In the genomic region with DNA sequence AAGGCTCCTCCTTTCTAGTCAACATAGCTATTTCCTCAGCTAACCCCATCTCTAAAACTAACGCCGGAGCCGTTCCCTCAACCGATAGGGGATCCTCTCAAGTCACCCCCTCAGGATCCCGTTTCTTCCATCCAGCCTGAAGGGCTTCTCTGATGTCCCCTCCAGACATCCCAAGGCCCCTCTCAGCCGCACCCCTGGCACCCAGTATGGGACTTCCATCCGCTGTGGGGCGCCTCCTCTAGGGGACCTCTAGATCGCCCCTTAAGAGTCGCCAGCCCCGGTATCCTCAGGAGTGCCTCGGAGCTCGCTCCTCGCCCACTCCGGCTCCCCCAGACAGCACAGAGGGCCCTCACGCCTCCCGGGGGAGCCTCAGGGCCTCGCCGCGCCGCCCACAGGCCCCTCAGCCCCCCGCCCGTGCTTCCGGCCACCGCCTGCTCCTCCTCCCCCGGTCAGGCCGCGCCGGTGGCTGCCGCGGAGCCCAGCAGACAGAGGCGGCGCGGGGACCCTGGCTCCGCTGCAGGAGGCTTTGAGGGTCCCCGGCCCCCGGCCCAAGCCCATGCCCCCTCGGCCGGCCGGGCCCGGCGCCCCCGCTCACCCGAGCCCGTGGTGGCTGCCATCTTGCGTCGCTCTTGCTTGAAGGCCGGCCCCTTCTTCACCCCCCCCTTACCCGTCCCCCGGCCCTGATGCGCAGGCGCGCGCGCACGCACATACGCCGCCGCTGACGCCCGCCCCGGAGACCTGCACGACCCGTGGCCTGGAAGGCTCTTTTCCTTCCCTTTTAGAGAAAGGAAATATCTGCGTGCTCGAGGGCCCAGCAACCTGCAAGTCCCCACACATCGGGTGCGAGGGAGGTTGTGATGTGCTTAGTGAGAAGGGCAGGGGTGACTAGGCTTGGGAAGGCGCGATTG, we compare ENCODE assay signal across 8 cellular contexts. TPM values are rescaled to one million over a fixed set of nuclear protein-coding genes. Genes with fewer than 3 reads are reported as not detected.
DNase-seq lines count a peak whose midpoint lies in the region; ATAC-seq and TF ChIP-seq lines count a peak whose summit lies in the region.

A gene (minus strand): TSS at position 639 of the 908 bp plus-strand sequence. CDS start 22 bp downstream, at position 617.

- peaks cover 52% of the 10 kb centered on the region for H3K79me2 ChIP-seq in parathyroid adenoma

- ATAC-seq in Right ventricle myocardium inferior = peak; percentile 87

- H3K27ac ChIP-seq in parathyroid adenoma (peak within 1 kb of the TSS; percentile 76), thyroid gland (peak within 1 kb of the TSS; percentile 78 to 99 (median 97))

- POLR2A ChIA-PET in HEK293T (lab: Yijun Ruan, JAX) = interaction anchor here (0.8 to 5.3 kb wide), 4 partner anchors 13 to 175 kb away, joined by 3 to 50 read pairs (median 10); a partner anchor contains a TSS

- TF ChIP-seq POLR2A in thyroid gland (IDR thresholded peaks at IDR 0.05) = peak; percentile 72 to 90

- H3K9ac ChIP-seq in parathyroid adenoma = peak within 1 kb of the TSS; percentile 97

- H3K4me1 ChIP-seq in parathyroid adenoma = peaks cover 22% of the 10 kb centered on the region
- H3K4me1 ChIP-seq in thyroid gland = peaks cover 45 to 65% of the 10 kb centered on the region in 2 donors

- H3K36me3 ChIP-seq in parathyroid adenoma (ENCODE audit: control insufficient read depth, insufficient read depth, low read length) (no peaks in the 10 kb centered on the region), thyroid gland (no peaks in the 10 kb centered on the region)

- H3K4me3 ChIP-seq in parathyroid adenoma (ENCODE audit: low read depth, low read length) (peak within 1 kb of the TSS; percentile 91), thyroid gland (replicated peaks in 1 of 3) (peak within 1 kb of the TSS; percentile 70 to 99 (median 84))

- no peaks in the 10 kb centered on the region for H3K9me3 ChIP-seq in parathyroid adenoma (ENCODE audit: control insufficient read depth, low read length)
- no peaks in the 10 kb centered on the region for H3K9me3 ChIP-seq in thyroid gland

- peak within 1 kb of the TSS; percentile 61 for H2AFZ ChIP-seq in parathyroid adenoma

- CTCF ChIA-PET in HEK293T (lab: Yijun Ruan, JAX) = interaction anchor here (1.0 kb wide), 1 partner anchor 41 kb away, joined by 3 read pairs; no protein-coding TSS in a partner anchor

- DNase-seq in EH (ENCODE audit: low read depth) = peak; percentile 87
- peak; percentile 92 for DNase-seq in HEK293T (ENCODE audit: extremely low spot score)
- DNase-seq in NCI-H1417 (lab: John Stamatoyannopoulos, UW) = peak; percentile 80 to 94 (median 93)
- peak; percentile 89 for DNase-seq in SW480 (ENCODE audit: low spot score)
- peak; percentile 73 for DNase-seq in activated naive CD8-positive, alpha-beta T cell treated with anti-CD3 and anti-CD28 coated beads, Interleukin-2, amount 50 U/mL, for 16 hours (ENCODE audit: low read depth, low spot score)
- peak; percentile 97 for DNase-seq in Right ventricle myocardium inferior (ENCODE audit: missing footprints)
- DNase-seq in thyroid gland = peak; percentile 88 to 92

- intact Hi-C loops in Right ventricle myocardium inferior (cut with DNase I) (loop anchor here (10.0 kb wide), 1 partner anchor 622 kb away; a partner anchor contains a TSS), thyroid gland (cut with DNase I) (no loop called here)

- WGBS in thyroid gland, 2 donors = 1% methylated on average over 16 to 30 of the region's 70 CpGs

- H3K27me3 ChIP-seq in parathyroid adenoma (ENCODE audit: control insufficient read depth, insufficient read depth, low read length) (no peaks in the 10 kb centered on the region), thyroid gland (no peaks in the 10 kb centered on the region)

- peak within 1 kb of the TSS; percentile 73 for H3K4me2 ChIP-seq in parathyroid adenoma (ENCODE audit: low read length)

- TF ChIP-seq CTCF in parathyroid adenoma (IDR thresholded peaks at IDR 0.05) (peak; percentile 37), thyroid gland (IDR thresholded peaks at IDR 0.05) (peak in 3 of 6 experiments; percentile 8 to 29 (median 13))

TF ChIP-seq in HEK293T, 16 proteins besides CTCF, POLR2A, EP300 and RAD21:
- TF ChIP-seq LEF1 (IDR thresholded peaks at IDR 0.05; ENCODE audit: borderline replicate concordance) = peak; percentile 40; the same call in 1 of the 2 replicates
- peak; percentile 29; the same call in 1 of the 2 replicates for TF ChIP-seq L3MBTL2 (conservative IDR thresholded peaks at IDR 0.05)
- TF ChIP-seq FOXA1 (IDR thresholded peaks at IDR 0.05) = no peak

RNA-seq across cellular contexts. Expression of the gene that starts here (rescaled TPM):
- total RNA-seq in Right ventricle myocardium inferior = 74.3 TPM
- total RNA-seq in thyroid gland = 100 to 1,000 TPM in 1 of 4 donors, 10 to 100 TPM in 3; 77.3 to 110 (median 92.3) TPM

Comparison
In these comparisons a context has a peak if more than half of its experiments do, and no peak if none do; other contexts are left out.
1. Peak in every context shown above with its lines: DNase-seq, ATAC-seq, H3K4me3 ChIP-seq and H3K27ac ChIP-seq.